22 cellular contexts compared by ENCODE assay signal in genomic region chr1:17191990-17192242, GRCh38. TPM values are rescaled to one million over a fixed set of nuclear protein-coding genes. Genes with fewer than 3 reads are reported as not detected.
DNase-seq lines count a peak whose midpoint lies in the region; TF ChIP-seq lines count a peak whose summit lies in the region.
"Had no signal": no experiment of that assay in that cellular context is flagged by ENCODE, and none has a peak within 500 bp of the region (broad histone marks: within the 10 kb centered on the region; RNA-seq: fewer than 3 reads in every experiment).

No MANE protein-coding gene starts in this region.

- no peaks in the 10 kb centered on the region for H3F3A ChIP-seq in DOHH2 (ENCODE audit: control insufficient read depth, insufficient read depth)

- 56 to 67% methylated on average over 4 of the region's 4 CpGs for WGBS in lower leg skin, 2 donors

- 0 out of 2 replicates have a peak overlapping the region, but pooled peaks have one; percentile 16 for H3K4me2 ChIP-seq in DOHH2 (ENCODE audit: low read length)
- H3K4me2 ChIP-seq: GM23338, smooth muscle cell had no signal

- H3K36me3 ChIP-seq in DOHH2 (ENCODE audit: control insufficient read depth, low read length) (no peaks in the 10 kb centered on the region), SK-N-MC (ENCODE audit: insufficient read depth, low read length) (no peaks in the 10 kb centered on the region)
- H3K36me3 ChIP-seq: cardiac muscle cell had no signal

- H3K9me3 ChIP-seq in DOHH2 (ENCODE audit: control insufficient read depth, insufficient read depth, low read length) (peaks cover 5% of the 10 kb centered on the region; the same call in 1 of the 2 replicates), SK-N-MC (ENCODE audit: low read depth, low read length) (no peaks in the 10 kb centered on the region)

- H3K9me2 ChIP-seq in DOHH2 (replicated peaks; ENCODE audit: control insufficient read depth, low read length) = no peaks in the 10 kb centered on the region

- H3K9ac ChIP-seq in SK-N-MC (ENCODE audit: insufficient read length) = no peak overlapping the region

- no peak overlapping the region for H3K4me3 ChIP-seq in DOHH2 (ENCODE audit: low read length)
- H3K4me3 ChIP-seq in SK-N-MC = peak overlapping the region; percentile 62
- no peak overlapping the region for H3K4me3 ChIP-seq in lower leg skin (ENCODE audit: low read depth, poor library complexity, severe bottlenecking)
- H3K4me3 ChIP-seq: cardiac muscle cell, GM23338, smooth muscle cell had no signal

- H3K27me3 ChIP-seq in DOHH2 (ENCODE audit: control insufficient read depth, low read length) = no peaks in the 10 kb centered on the region
- H3K27me3 ChIP-seq: cardiac muscle cell had no signal

- DNase-seq in SK-N-MC (ENCODE audit: low read depth, low spot score) (no peak), islet precursor cell (peak; percentile 14), posterior vena cava (ENCODE audit: low spot score) (peak; percentile 6), lower leg skin (ENCODE audit: low spot score in 2 of 2) (no peak)
- no peak for DNase-seq in activated naive CD4-positive, alpha-beta T cell treated with Interleukin-2 at 50 U/mL for 16 hours
- no peak for DNase-seq in activated CD8-positive, alpha-beta memory T cell treated with anti-CD3 and anti-CD28 coated beads for 24 hours
- DNase-seq: activated T-cell treated with anti-CD3 and anti-CD28 coated beads, Interleukin-2, amount 50 U/mL, for 4 hours; amniotic stem cell; foreskin melanocyte; left ventricle myocardium superior; NCI-H1436; NCI-H510A; NK-92 treated with Interleukin-12 subunit alpha and Interleukin-12 subunit beta, amount 100 ng/mL, for 24 hours; stimulated activated naive B cell treated with anti-CD40 and anti-IgM and Interleukin-4, amounts not matched to agents 10 μg/mL and 1 μg/mL and 100 μg/mL, for 72 hours had no signal

- TF ChIP-seq CTCF in DOHH2 (IDR thresholded peaks at IDR 0.05; ENCODE audit: low read depth, low read length, poor library complexity, severe bottlenecking) (no peak), lower leg skin (IDR thresholded peaks at IDR 0.05) (no peak)

- H3K27ac ChIP-seq in DOHH2 (ENCODE audit: low read depth, low read length) (no peak overlapping the region), SK-N-MC (peak overlapping the region; percentile 97)
- H3K27ac ChIP-seq: cardiac muscle cell had no signal

- intact Hi-C loops in posterior vena cava (cut with DNase I) (no loop called here), lower leg skin (cut with DNase I; ENCODE audit: low total_unique reads) (no loop called here)

- H4K20me1 ChIP-seq in DOHH2 (ENCODE audit: control insufficient read depth, insufficient read depth, low read depth, low read length) = no peaks in the 10 kb centered on the region

- TF ChIP-seq POLR2A in lower leg skin (IDR thresholded peaks at IDR 0.05) = no peak

- peaks cover 7% of the 10 kb centered on the region for H3K4me1 ChIP-seq in DOHH2 (ENCODE audit: control insufficient read depth, low read length)

- H3K79me2 ChIP-seq in DOHH2 (ENCODE audit: control insufficient read depth, low read length) = no peaks in the 10 kb centered on the region

RNA-seq across cellular contexts. Expression of gene PADI1, which starts 13.0 kb away (rescaled TPM):
- not detected for total RNA-seq in posterior vena cava
- 10 to 100 TPM in 1 of 4 donors, 1 to 10 TPM in 3; 3.2 to 24.2 (median 6.6) TPM for total RNA-seq in lower leg skin
- total RNA-seq: activated naive CD4-positive, alpha-beta T cell treated with anti-CD3 and anti-CD28 coated beads for 36 hours; activated T-cell treated with anti-CD3 and anti-CD28 coated beads, Interleukin-2, amount 50 U/mL, for 4 hours; left ventricle myocardium superior; mononuclear cell; temporal lobe had no signal

RNA-seq across cellular contexts. Expression of gene PADI3, which starts 57.0 kb away (rescaled TPM):
- total RNA-seq in posterior vena cava = not detected
- 1 to 10 TPM in 1 of 4 donors, under 1 TPM in 1, not detected in 2; 0.23 to 2.1 TPM for total RNA-seq in lower leg skin
- total RNA-seq: activated naive CD4-positive, alpha-beta T cell treated with anti-CD3 and anti-CD28 coated beads for 36 hours; activated T-cell treated with anti-CD3 and anti-CD28 coated beads, Interleukin-2, amount 50 U/mL, for 4 hours; epithelial cell of proximal tubule; left ventricle myocardium superior; mononuclear cell; smooth muscle cell; temporal lobe had no signal

Comparison
In these comparisons a context has a peak if more than half of its experiments do, and no peak if none do; other contexts are left out.
1. DNase-seq: peak in islet precursor cell (single experiment) and posterior vena cava (single experiment); none in SK-N-MC (single experiment), lower leg skin (0 of 2), activated naive CD4-positive, alpha-beta T cell treated with Interleukin-2 at 50 U/mL for 16 hours (single experiment) and activated CD8-positive, alpha-beta memory T cell treated with anti-CD3 and anti-CD28 coated beads for 24 hours (single experiment).
2. RNA of gene PADI1, which starts 13.0 kb away (total RNA-seq): 3.2 to 24.2 TPM in lower leg skin; not detected in posterior vena cava; every median in the first group is over 4 times any median in the second.